Comparison of ENCODE assay signal across 1 cellular context in the genomic region with DNA sequence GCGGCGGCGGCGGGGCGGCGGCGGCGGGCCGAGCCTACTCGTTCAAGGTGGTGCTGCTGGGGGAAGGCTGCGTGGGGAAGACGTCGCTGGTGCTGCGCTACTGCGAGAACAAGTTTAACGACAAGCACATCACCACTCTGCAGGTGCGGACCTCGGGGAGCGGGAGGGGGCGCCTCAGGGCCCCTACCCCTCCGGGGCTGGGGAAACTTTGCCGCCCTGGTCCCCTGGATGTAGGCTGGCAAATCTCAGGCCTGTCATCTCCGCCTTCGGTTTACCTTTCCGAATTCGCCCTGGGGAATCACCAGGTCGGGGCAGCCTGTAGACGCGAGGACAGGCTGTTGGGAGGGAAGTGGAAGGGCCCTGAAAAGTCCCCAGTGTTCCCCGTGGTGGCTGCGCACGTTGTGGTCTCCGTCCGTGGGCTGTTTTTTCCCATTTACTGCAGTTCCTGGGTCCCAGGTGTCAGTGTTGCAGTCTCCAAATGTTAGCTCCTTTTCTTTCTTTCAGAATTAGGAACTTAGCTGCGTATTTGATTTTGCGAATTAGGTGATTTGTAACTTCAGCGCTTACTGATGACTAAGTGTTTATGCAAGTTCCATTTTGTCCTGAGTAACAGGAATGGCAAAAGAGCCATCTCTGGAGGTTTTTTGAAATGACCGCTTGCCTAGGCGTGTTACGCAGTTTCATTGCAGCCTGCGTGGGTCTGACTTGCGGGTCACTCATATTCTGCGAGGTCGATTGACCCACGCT.
TF ChIP-seq lines count a peak whose summit lies in the region.

No MANE protein-coding gene starts in this region.

TF ChIP-seq in GM12878, 131 proteins besides CTCF, POLR2A, EP300 and RAD21 (continued from another document and continues in another):
- TF ChIP-seq, protein P1, sequence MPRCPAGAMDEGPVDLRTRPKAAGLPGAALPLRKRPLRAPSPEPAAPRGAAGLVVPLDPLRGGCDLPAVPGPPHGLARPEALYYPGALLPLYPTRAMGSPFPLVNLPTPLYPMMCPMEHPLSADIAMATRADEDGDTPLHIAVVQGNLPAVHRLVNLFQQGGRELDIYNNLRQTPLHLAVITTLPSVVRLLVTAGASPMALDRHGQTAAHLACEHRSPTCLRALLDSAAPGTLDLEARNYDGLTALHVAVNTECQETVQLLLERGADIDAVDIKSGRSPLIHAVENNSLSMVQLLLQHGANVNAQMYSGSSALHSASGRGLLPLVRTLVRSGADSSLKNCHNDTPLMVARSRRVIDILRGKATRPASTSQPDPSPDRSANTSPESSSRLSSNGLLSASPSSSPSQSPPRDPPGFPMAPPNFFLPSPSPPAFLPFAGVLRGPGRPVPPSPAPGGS (IDR thresholded peaks at IDR 0.05; ENCODE audit: borderline replicate concordance, insufficient read depth, low read depth, low read length, poor library complexity, severe bottlenecking) = peak; percentile 80
- no peak for TF ChIP-seq SRF (IDR thresholded peaks at IDR 0.05; ENCODE audit: low read depth in 2 of 2, low read length in 2 of 2)
- peak; percentile 85 for TF ChIP-seq RUNX3 (IDR thresholded peaks at IDR 0.05; ENCODE audit: low read length)
- TF ChIP-seq POLR2AphosphoS5 (IDR thresholded peaks at IDR 0.05; ENCODE audit: low read length) = peak; percentile 81
- TF ChIP-seq, protein P2, sequence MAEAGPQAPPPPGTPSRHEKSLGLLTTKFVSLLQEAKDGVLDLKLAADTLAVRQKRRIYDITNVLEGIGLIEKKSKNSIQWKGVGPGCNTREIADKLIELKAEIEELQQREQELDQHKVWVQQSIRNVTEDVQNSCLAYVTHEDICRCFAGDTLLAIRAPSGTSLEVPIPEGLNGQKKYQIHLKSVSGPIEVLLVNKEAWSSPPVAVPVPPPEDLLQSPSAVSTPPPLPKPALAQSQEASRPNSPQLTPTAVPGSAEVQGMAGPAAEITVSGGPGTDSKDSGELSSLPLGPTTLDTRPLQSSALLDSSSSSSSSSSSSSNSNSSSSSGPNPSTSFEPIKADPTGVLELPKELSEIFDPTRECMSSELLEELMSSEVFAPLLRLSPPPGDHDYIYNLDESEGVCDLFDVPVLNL (IDR thresholded peaks at IDR 0.05; ENCODE audit: low read depth, low read length) = peak; percentile 75
- TF ChIP-seq, protein P3, sequence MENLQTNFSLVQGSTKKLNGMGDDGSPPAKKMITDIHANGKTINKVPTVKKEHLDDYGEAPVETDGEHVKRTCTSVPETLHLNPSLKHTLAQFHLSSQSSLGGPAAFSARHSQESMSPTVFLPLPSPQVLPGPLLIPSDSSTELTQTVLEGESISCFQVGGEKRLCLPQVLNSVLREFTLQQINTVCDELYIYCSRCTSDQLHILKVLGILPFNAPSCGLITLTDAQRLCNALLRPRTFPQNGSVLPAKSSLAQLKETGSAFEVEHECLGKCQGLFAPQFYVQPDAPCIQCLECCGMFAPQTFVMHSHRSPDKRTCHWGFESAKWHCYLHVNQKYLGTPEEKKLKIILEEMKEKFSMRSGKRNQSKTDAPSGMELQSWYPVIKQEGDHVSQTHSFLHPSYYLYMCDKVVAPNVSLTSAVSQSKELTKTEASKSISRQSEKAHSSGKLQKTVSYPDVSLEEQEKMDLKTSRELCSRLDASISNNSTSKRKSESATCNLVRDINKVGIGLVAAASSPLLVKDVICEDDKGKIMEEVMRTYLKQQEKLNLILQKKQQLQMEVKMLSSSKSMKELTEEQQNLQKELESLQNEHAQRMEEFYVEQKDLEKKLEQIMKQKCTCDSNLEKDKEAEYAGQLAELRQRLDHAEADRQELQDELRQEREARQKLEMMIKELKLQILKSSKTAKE (IDR thresholded peaks at IDR 0.05; ENCODE audit: low read depth, poor library complexity, severe bottlenecking) = peak; percentile 49
- no peak for TF ChIP-seq CBFB (IDR thresholded peaks at IDR 0.05; ENCODE audit: low read depth)
- TF ChIP-seq EED (IDR thresholded peaks at IDR 0.05; ENCODE audit: low read depth) = peak; percentile 69
- no peak for TF ChIP-seq TCF7 (IDR thresholded peaks at IDR 0.05; ENCODE audit: borderline replicate concordance)
- TF ChIP-seq SIN3A (IDR thresholded peaks at IDR 0.05; ENCODE audit: low read depth, low read length) = peak; percentile 43; the same call in 1 of the 2 replicates
- TF ChIP-seq SMARCA5 (IDR thresholded peaks at IDR 0.05) = 0 out of 2 replicates have a peak, but pooled peaks have one; percentile 20
- TF ChIP-seq ZZZ3 (IDR thresholded peaks at IDR 0.05; ENCODE audit: control insufficient read depth, insufficient read length, low read depth) = no peak
- TF ChIP-seq RBBP5 (conservative IDR thresholded peaks at IDR 0.05) = 0 out of 2 replicates have a peak, but pooled peaks have one; percentile 27
- TF ChIP-seq LARP7 (IDR thresholded peaks at IDR 0.05) = peak; percentile 43
- peak; percentile 71 for TF ChIP-seq MTA2 (IDR thresholded peaks at IDR 0.05; ENCODE audit: low read depth)
- peak; percentile 31; the same call in 1 of the 2 replicates for TF ChIP-seq BCL11A (IDR thresholded peaks at IDR 0.05; ENCODE audit: low read depth, low read length)
- TF ChIP-seq, protein P4, sequence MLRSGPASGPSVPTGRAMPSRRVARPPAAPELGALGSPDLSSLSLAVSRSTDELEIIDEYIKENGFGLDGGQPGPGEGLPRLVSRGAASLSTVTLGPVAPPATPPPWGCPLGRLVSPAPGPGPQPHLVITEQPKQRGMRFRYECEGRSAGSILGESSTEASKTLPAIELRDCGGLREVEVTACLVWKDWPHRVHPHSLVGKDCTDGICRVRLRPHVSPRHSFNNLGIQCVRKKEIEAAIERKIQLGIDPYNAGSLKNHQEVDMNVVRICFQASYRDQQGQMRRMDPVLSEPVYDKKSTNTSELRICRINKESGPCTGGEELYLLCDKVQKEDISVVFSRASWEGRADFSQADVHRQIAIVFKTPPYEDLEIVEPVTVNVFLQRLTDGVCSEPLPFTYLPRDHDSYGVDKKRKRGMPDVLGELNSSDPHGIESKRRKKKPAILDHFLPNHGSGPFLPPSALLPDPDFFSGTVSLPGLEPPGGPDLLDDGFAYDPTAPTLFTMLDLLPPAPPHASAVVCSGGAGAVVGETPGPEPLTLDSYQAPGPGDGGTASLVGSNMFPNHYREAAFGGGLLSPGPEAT (IDR thresholded peaks at IDR 0.05; ENCODE audit: low read depth) = peak; percentile 93
- TF ChIP-seq TCF3 (IDR thresholded peaks at IDR 0.05; ENCODE audit: borderline replicate concordance, insufficient read depth, low read depth, low read length) = 0 out of 2 replicates have a peak, but pooled peaks have one; percentile 11
- TF ChIP-seq SPI1 (IDR thresholded peaks at IDR 0.05; ENCODE audit: borderline replicate concordance, insufficient read depth, low read depth, low read length) = peak; percentile 86
- TF ChIP-seq, protein P5, sequence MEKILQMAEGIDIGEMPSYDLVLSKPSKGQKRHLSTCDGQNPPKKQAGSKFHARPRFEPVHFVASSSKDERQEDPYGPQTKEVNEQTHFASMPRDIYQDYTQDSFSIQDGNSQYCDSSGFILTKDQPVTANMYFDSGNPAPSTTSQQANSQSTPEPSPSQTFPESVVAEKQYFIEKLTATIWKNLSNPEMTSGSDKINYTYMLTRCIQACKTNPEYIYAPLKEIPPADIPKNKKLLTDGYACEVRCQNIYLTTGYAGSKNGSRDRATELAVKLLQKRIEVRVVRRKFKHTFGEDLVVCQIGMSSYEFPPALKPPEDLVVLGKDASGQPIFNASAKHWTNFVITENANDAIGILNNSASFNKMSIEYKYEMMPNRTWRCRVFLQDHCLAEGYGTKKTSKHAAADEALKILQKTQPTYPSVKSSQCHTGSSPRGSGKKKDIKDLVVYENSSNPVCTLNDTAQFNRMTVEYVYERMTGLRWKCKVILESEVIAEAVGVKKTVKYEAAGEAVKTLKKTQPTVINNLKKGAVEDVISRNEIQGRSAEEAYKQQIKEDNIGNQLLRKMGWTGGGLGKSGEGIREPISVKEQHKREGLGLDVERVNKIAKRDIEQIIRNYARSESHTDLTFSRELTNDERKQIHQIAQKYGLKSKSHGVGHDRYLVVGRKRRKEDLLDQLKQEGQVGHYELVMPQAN (conservative IDR thresholded peaks at IDR 0.05) = peak; percentile 19; the same call in 1 of the 2 replicates
- TF ChIP-seq, protein P6, sequence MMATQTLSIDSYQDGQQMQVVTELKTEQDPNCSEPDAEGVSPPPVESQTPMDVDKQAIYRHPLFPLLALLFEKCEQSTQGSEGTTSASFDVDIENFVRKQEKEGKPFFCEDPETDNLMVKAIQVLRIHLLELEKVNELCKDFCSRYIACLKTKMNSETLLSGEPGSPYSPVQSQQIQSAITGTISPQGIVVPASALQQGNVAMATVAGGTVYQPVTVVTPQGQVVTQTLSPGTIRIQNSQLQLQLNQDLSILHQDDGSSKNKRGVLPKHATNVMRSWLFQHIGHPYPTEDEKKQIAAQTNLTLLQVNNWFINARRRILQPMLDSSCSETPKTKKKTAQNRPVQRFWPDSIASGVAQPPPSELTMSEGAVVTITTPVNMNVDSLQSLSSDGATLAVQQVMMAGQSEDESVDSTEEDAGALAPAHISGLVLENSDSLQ (IDR thresholded peaks at IDR 0.05) = 0 out of 2 replicates have a peak, but pooled peaks have one; percentile 9
- TF ChIP-seq IKZF2 (IDR thresholded peaks at IDR 0.05) = peak; percentile 67 to 68; a peak in 3 of 4 replicates
- TF ChIP-seq RAD51 (IDR thresholded peaks at IDR 0.05) = no peak
- TF ChIP-seq SMAD1 (IDR thresholded peaks at IDR 0.05; ENCODE audit: low read depth, partially characterized antibody) = no peak
- peak; percentile 70 for TF ChIP-seq PML (IDR thresholded peaks at IDR 0.05; ENCODE audit: low read length)
- 0 out of 2 replicates have a peak, but pooled peaks have one; percentile 52 for TF ChIP-seq BACH1 (IDR thresholded peaks at IDR 0.05; ENCODE audit: borderline replicate concordance)
- TF ChIP-seq CHD1 (IDR thresholded peaks at IDR 0.05; ENCODE audit: low read depth, low read length) = no peak
- TF ChIP-seq TCF12 (IDR thresholded peaks at IDR 0.05; ENCODE audit: low read depth, low read length) = 0 out of 2 replicates have a peak, but pooled peaks have one; percentile 33
- 0 out of 2 replicates have a peak, but pooled peaks have one; percentile 49 for TF ChIP-seq GATAD2B (conservative IDR thresholded peaks at IDR 0.05; ENCODE audit: low read depth)
- TF ChIP-seq MEF2A (IDR thresholded peaks at IDR 0.05; ENCODE audit: insufficient read depth, low read depth, low read length) = no peak
- TF ChIP-seq IKZF1 (conservative IDR thresholded peaks at IDR 0.05) = peak; percentile 52
- TF ChIP-seq, protein P7, sequence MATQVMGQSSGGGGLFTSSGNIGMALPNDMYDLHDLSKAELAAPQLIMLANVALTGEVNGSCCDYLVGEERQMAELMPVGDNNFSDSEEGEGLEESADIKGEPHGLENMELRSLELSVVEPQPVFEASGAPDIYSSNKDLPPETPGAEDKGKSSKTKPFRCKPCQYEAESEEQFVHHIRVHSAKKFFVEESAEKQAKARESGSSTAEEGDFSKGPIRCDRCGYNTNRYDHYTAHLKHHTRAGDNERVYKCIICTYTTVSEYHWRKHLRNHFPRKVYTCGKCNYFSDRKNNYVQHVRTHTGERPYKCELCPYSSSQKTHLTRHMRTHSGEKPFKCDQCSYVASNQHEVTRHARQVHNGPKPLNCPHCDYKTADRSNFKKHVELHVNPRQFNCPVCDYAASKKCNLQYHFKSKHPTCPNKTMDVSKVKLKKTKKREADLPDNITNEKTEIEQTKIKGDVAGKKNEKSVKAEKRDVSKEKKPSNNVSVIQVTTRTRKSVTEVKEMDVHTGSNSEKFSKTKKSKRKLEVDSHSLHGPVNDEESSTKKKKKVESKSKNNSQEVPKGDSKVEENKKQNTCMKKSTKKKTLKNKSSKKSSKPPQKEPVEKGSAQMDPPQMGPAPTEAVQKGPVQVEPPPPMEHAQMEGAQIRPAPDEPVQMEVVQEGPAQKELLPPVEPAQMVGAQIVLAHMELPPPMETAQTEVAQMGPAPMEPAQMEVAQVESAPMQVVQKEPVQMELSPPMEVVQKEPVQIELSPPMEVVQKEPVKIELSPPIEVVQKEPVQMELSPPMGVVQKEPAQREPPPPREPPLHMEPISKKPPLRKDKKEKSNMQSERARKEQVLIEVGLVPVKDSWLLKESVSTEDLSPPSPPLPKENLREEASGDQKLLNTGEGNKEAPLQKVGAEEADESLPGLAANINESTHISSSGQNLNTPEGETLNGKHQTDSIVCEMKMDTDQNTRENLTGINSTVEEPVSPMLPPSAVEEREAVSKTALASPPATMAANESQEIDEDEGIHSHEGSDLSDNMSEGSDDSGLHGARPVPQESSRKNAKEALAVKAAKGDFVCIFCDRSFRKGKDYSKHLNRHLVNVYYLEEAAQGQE (IDR thresholded peaks at IDR 0.05; ENCODE audit: low read depth, low read length) = no peak
- TF ChIP-seq SMC3 (IDR thresholded peaks at IDR 0.05; ENCODE audit: borderline replicate concordance, low read length) = no peak
- TF ChIP-seq, protein P8, sequence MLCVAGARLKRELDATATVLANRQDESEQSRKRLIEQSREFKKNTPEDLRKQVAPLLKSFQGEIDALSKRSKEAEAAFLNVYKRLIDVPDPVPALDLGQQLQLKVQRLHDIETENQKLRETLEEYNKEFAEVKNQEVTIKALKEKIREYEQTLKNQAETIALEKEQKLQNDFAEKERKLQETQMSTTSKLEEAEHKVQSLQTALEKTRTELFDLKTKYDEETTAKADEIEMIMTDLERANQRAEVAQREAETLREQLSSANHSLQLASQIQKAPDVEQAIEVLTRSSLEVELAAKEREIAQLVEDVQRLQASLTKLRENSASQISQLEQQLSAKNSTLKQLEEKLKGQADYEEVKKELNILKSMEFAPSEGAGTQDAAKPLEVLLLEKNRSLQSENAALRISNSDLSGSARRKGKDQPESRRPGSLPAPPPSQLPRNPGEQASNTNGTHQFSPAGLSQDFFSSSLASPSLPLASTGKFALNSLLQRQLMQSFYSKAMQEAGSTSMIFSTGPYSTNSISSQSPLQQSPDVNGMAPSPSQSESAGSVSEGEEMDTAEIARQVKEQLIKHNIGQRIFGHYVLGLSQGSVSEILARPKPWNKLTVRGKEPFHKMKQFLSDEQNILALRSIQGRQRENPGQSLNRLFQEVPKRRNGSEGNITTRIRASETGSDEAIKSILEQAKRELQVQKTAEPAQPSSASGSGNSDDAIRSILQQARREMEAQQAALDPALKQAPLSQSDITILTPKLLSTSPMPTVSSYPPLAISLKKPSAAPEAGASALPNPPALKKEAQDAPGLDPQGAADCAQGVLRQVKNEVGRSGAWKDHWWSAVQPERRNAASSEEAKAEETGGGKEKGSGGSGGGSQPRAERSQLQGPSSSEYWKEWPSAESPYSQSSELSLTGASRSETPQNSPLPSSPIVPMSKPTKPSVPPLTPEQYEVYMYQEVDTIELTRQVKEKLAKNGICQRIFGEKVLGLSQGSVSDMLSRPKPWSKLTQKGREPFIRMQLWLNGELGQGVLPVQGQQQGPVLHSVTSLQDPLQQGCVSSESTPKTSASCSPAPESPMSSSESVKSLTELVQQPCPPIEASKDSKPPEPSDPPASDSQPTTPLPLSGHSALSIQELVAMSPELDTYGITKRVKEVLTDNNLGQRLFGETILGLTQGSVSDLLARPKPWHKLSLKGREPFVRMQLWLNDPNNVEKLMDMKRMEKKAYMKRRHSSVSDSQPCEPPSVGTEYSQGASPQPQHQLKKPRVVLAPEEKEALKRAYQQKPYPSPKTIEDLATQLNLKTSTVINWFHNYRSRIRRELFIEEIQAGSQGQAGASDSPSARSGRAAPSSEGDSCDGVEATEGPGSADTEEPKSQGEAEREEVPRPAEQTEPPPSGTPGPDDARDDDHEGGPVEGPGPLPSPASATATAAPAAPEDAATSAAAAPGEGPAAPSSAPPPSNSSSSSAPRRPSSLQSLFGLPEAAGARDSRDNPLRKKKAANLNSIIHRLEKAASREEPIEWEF (IDR thresholded peaks at IDR 0.05; ENCODE audit: insufficient replicate concordance, low read depth, low read length) = no peak
- TF ChIP-seq CREB1 (IDR thresholded peaks at IDR 0.05; ENCODE audit: low read depth) = peak; percentile 63; the same call in 1 of the 2 replicates
- TF ChIP-seq TAF1 (IDR thresholded peaks at IDR 0.05; ENCODE audit: borderline replicate concordance, low read depth, low read length) = peak; percentile 52; the same call in 1 of the 2 replicates
- peak; percentile 84 for TF ChIP-seq YY1 (IDR thresholded peaks at IDR 0.05; ENCODE audit: low read depth, low read length)
- TF ChIP-seq PAX8 (IDR thresholded peaks at IDR 0.05) = no peak
- TF ChIP-seq FOXK2 (IDR thresholded peaks at IDR 0.05) = no peak
- no peak for TF ChIP-seq MYB (IDR thresholded peaks at IDR 0.05; ENCODE audit: borderline replicate concordance, low read depth, low read length)
